Comparison of ENCODE assay signal across 17 cellular contexts in genomic region chr1:40122865-40123264, GRCh38.
"Had no signal": no experiment of that assay in that cellular context is flagged by ENCODE, and none has a peak within 500 bp of the region (broad histone marks: within the 10 kb centered on the region; RNA-seq: fewer than 3 reads in every experiment).

No MANE protein-coding gene starts in this region.

- H3K36me3 Mint-ChIP-seq: activated naive CD8-positive, alpha-beta T cell treated with anti-CD3 and anti-CD28 coated beads, Interleukin-2, amount 10 ng/mL, durations not matched to agents 7 days and 5 days; naive thymus-derived CD4-positive, alpha-beta T cell had no signal

- H3K27ac Mint-ChIP-seq: activated CD4-positive, alpha-beta T cell treated with anti-CD3 and anti-CD28 coated beads, Interleukin-2, amount 10 ng/mL, durations not matched to agents 24 days and 14 days; activated CD8-positive, alpha-beta T cell treated with anti-CD3 and anti-CD28 coated beads, Interleukin-2, amount 10 ng/mL, durations not matched to agents 7 days and 5 days; activated naive CD8-positive, alpha-beta T cell treated with anti-CD3 and anti-CD28 coated beads, Interleukin-2, amount 10 ng/mL, durations not matched to agents 7 days and 5 days; activated T-cell treated with anti-CD3 and anti-CD28 coated beads, Interleukin-2, amount 50 U/mL, for 24 hours; activated T-helper 2 cell treated with anti-CD3 and anti-CD28 coated beads, Interferon-gamma antibody, Interleukin-2, Interleukin-4, amounts not matched to agents 10 μg/mL and 5 μg/mL and 100 μg/mL, durations not matched to agents 14 hours and 24 hours and 36 hours; effector memory CD8-positive, alpha-beta T cell; naive thymus-derived CD4-positive, alpha-beta T cell; stimulated activated naive CD8-positive, alpha-beta T cell treated with anti-CD3 and anti-CD28 coated beads, Interleukin-15, Interleukin-2, amounts not matched to agents 100 ng/mL and 50 ng/mL, for 24 hours had no signal

- DNase-seq: activated CD4-positive, alpha-beta T cell treated with anti-CD3 and anti-CD28 coated beads, Interleukin-2, amount 10 ng/mL, durations not matched to agents 24 days and 14 days; activated CD8-positive, alpha-beta T cell treated with anti-CD3 and anti-CD28 coated beads, Interleukin-2, amount 10 ng/mL, durations not matched to agents 7 days and 5 days; activated naive CD4-positive, alpha-beta T cell treated with Interleukin-2 at 50 U/mL for 16 hours; activated naive CD8-positive, alpha-beta T cell treated with anti-CD3 and anti-CD28 coated beads, Interleukin-2, amount 10 ng/mL, durations not matched to agents 7 days and 5 days; activated T-cell treated with anti-CD3 and anti-CD28 coated beads, Interleukin-2, amount 50 U/mL, for 24 hours; amygdala; effector memory CD8-positive, alpha-beta T cell; mesenchymal stem cell; naive thymus-derived CD4-positive, alpha-beta T cell; ovary; psoas muscle; right cardiac atrium; stimulated activated CD4-positive, alpha-beta T cell treated with anti-CD3 and anti-CD28 coated beads, Interleukin-15, amount 100 ng/mL, for 24 hours; stimulated activated CD4-positive, alpha-beta T cell treated with anti-CD3 and anti-CD28 coated beads, Interleukin-2, amount 100 ng/mL, for 48 hours; uterus had no signal

- H3K9me3 Mint-ChIP-seq: activated CD4-positive, alpha-beta T cell treated with anti-CD3 and anti-CD28 coated beads, Interleukin-2, amount 10 ng/mL, durations not matched to agents 24 days and 14 days; activated naive CD8-positive, alpha-beta T cell treated with anti-CD3 and anti-CD28 coated beads, Interleukin-2, amount 10 ng/mL, durations not matched to agents 7 days and 5 days; activated T-cell treated with anti-CD3 and anti-CD28 coated beads, Interleukin-2, amount 50 U/mL, for 24 hours; activated T-helper 2 cell treated with anti-CD3 and anti-CD28 coated beads, Interferon-gamma antibody, Interleukin-2, Interleukin-4, amounts not matched to agents 10 μg/mL and 5 μg/mL and 100 μg/mL, durations not matched to agents 14 hours and 24 hours and 36 hours; effector memory CD8-positive, alpha-beta T cell; stimulated activated naive CD8-positive, alpha-beta T cell treated with anti-CD3 and anti-CD28 coated beads, Interleukin-15, Interleukin-2, amounts not matched to agents 100 ng/mL and 50 ng/mL, for 24 hours had no signal

- ATAC-seq: activated CD8-positive, alpha-beta T cell treated with anti-CD3 and anti-CD28 coated beads, Interleukin-2, amount 10 ng/mL, durations not matched to agents 7 days and 5 days; effector memory CD8-positive, alpha-beta T cell; naive thymus-derived CD4-positive, alpha-beta T cell; psoas muscle; right cardiac atrium had no signal

- H3K4me3 Mint-ChIP-seq: activated CD4-positive, alpha-beta T cell treated with anti-CD3 and anti-CD28 coated beads, Interleukin-2, amount 10 ng/mL, durations not matched to agents 24 days and 14 days; activated CD8-positive, alpha-beta T cell treated with anti-CD3 and anti-CD28 coated beads, Interleukin-2, amount 10 ng/mL, durations not matched to agents 7 days and 5 days; activated naive CD8-positive, alpha-beta T cell treated with anti-CD3 and anti-CD28 coated beads, Interleukin-2, amount 10 ng/mL, durations not matched to agents 7 days and 5 days; activated T-cell treated with anti-CD3 and anti-CD28 coated beads, Interleukin-2, amount 50 U/mL, for 24 hours; effector memory CD8-positive, alpha-beta T cell; naive thymus-derived CD4-positive, alpha-beta T cell; stimulated activated naive CD8-positive, alpha-beta T cell treated with anti-CD3 and anti-CD28 coated beads, Interleukin-15, Interleukin-2, amounts not matched to agents 100 ng/mL and 50 ng/mL, for 24 hours had no signal

- H3K4me1 Mint-ChIP-seq: activated CD4-positive, alpha-beta T cell treated with anti-CD3 and anti-CD28 coated beads, Interleukin-2, amount 10 ng/mL, durations not matched to agents 24 days and 14 days; activated naive CD8-positive, alpha-beta T cell treated with anti-CD3 and anti-CD28 coated beads, Interleukin-2, amount 10 ng/mL, durations not matched to agents 7 days and 5 days; naive thymus-derived CD4-positive, alpha-beta T cell had no signal
